9 cellular contexts compared by ENCODE assay signal in the genomic region with DNA sequence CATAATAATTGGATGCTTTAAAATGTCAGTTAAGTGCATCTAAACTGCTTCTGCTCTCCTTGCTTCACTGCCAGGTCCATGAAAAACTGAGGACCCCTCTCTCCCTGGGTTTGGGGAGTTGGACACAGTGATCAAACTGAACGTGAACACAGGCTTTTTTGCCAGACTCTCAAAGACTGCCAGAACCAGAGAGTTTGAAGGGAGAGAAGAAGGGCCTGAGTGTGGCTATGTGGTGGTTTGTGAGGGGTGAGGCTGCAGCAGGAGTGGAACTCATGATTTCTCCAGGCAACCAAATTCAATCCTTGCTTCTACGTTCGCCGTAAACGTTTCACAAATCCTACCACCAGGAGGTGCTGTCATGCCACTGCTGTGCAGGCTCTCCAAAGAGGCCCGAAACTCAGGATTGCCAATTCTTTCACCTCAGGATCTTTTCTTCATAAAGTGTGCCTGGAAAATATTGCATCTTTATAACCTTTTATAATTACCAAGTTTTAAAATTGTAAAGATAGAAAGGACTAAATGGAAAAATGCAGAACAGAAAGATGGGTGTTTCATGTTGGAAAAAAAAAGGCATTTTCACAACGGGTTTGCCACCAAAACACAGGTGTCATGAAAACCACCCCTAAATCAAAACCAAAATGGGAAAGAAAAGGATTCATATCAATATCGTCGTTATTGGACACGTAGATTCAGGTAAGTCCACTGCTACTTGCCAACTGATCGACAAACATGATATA. TPM values are rescaled to one million over a fixed set of nuclear protein-coding genes. Genes with fewer than 3 reads are reported as not detected.
DNase-seq lines count a peak whose midpoint lies in the region; TF ChIP-seq lines count a peak whose summit lies in the region.
"Had no signal": no experiment of that assay in that cellular context is flagged by ENCODE, and none has a peak within 500 bp of the region (broad histone marks: within the 10 kb centered on the region; RNA-seq: fewer than 3 reads in every experiment).

No MANE protein-coding gene starts in this region.

- TF ChIP-seq RAD21 in liver (IDR thresholded peaks at IDR 0.05) = peak; percentile 72 to 82

- no peak for TF ChIP-seq POLR2A in suprapubic skin (IDR thresholded peaks at IDR 0.05)

- DNase-seq in NCI-H2029 (lab: John Stamatoyannopoulos, UW) = peak; percentile 16
- DNase-seq in NCI-H2029 treated with DMSO at 0.1 percent for 48 hours (lab: John Stamatoyannopoulos, UW) = no peak
- no peak for DNase-seq in RWPE1 (ENCODE audit: low spot score)
- peak; percentile 65 for DNase-seq in colonic mucosa
- DNase-seq in suprapubic skin (ENCODE audit: low spot score in 2 of 2) = no peak
- DNase-seq in middle frontal gyrus (ENCODE audit: extremely low spot score, low spot score) = no peak

- intact Hi-C loops in colonic mucosa (cut with DNase I) = no loop called here

- H3K9ac ChIP-seq in HUES48 (ENCODE audit: low read depth, low read length) (no peak overlapping the region), colonic mucosa (ENCODE audit: low read depth in 2 of 2, low read length in 2 of 2) (no peak overlapping the region), liver (ENCODE audit: low read depth in 1 of 2, low read length in 2 of 2) (no peak overlapping the region)

- POLR2A ChIA-PET in RWPE1 (lab: Yijun Ruan, JAX; ENCODE audit: low non-redundant PET) = no interaction called here

- H3K36me3 ChIP-seq in HUES48 (ENCODE audit: control insufficient read depth, insufficient read depth, low read length) (no peaks in the 10 kb centered on the region), colonic mucosa (no peaks in the 10 kb centered on the region), liver (ENCODE audit: control insufficient read depth in 4 of 4, insufficient read depth in 3 of 4, low read depth in 1 of 4, low read length in 3 of 4) (peaks cover 2 to 58% (median 53%) of the 10 kb centered on the region in 4 donors), suprapubic skin (no peaks in the 10 kb centered on the region)

- TF ChIP-seq CTCF in RWPE1 (conservative IDR thresholded peaks at IDR 0.05; ENCODE audit: low read depth) = peak; percentile 42
- peak; percentile 70 for TF ChIP-seq CTCF in colonic mucosa (IDR thresholded peaks at IDR 0.05)
- peak; percentile 51 for TF ChIP-seq CTCF in liver (IDR thresholded peaks at IDR 0.05; ENCODE audit: low read depth, low read length, missing input control)
- peak; percentile 48 to 66 for TF ChIP-seq CTCF in suprapubic skin (IDR thresholded peaks at IDR 0.05)

- CTCF ChIA-PET in RWPE1 (lab: Yijun Ruan, JAX) = interaction anchor here (0.8 to 0.9 kb wide), 2 partner anchors 9 to 142 kb away, joined by 3 read pairs; no protein-coding TSS in a partner anchor

- WGBS in liver = 69% methylated on average over 11 of the region's 11 CpGs
- WGBS in suprapubic skin = 39% methylated on average over 11 of the region's 11 CpGs

- H3K27ac ChIP-seq in HUES48 (ENCODE audit: low read depth, low read length) = peak overlapping the region; percentile 26
- no peak overlapping the region for H3K27ac ChIP-seq in RWPE1
- no peak overlapping the region for H3K27ac ChIP-seq in colonic mucosa
- no peak overlapping the region for H3K27ac ChIP-seq in liver (ENCODE audit: low read depth in 1 of 2, low read length in 2 of 2)
- no peak overlapping the region for H3K27ac ChIP-seq in suprapubic skin

- no peak overlapping the region for H3K4me3 ChIP-seq in HUES48 (ENCODE audit: low read depth, low read length)
- no peak overlapping the region for H3K4me3 ChIP-seq in colonic mucosa
- no peak overlapping the region for H3K4me3 ChIP-seq in liver (ENCODE audit: low read depth in 1 of 3, low read length in 3 of 3)
- no peak overlapping the region for H3K4me3 ChIP-seq in suprapubic skin

- no peaks in the 10 kb centered on the region for H3K27me3 ChIP-seq in HUES48 (ENCODE audit: control insufficient read depth, insufficient read depth, low read length)
- no peaks in the 10 kb centered on the region for H3K27me3 ChIP-seq in colonic mucosa
- H3K27me3 ChIP-seq in liver (ENCODE audit: control insufficient read depth in 4 of 4, insufficient read depth in 4 of 4, low read length in 3 of 4) = no peaks in the 10 kb centered on the region
- H3K27me3 ChIP-seq in suprapubic skin = no peaks in the 10 kb centered on the region

- H3K9me3 ChIP-seq in HUES48 (ENCODE audit: control insufficient read depth, insufficient read depth, low read length) = no peaks in the 10 kb centered on the region
- no peaks in the 10 kb centered on the region for H3K9me3 ChIP-seq in colonic mucosa
- H3K9me3 ChIP-seq in liver (ENCODE audit: control insufficient read depth in 4 of 4, low read length in 3 of 4) = no peaks in the 10 kb centered on the region
- no peaks in the 10 kb centered on the region for H3K9me3 ChIP-seq in suprapubic skin

- H3K4me1 ChIP-seq in HUES48 (ENCODE audit: control insufficient read depth, insufficient read depth, low read length) (peaks cover 4% of the 10 kb centered on the region; the same call in 1 of the 2 replicates), colonic mucosa (no peaks in the 10 kb centered on the region), liver (ENCODE audit: control insufficient read depth in 4 of 4, insufficient read depth in 4 of 4, low read length in 3 of 4) (peaks cover 0 to 3% (median 0%) of the 10 kb centered on the region in 4 donors), suprapubic skin (peaks cover 3% of the 10 kb centered on the region)

- TF ChIP-seq EP300 in suprapubic skin (IDR thresholded peaks at IDR 0.05) = no peak

TF ChIP-seq in liver, 16 proteins besides CTCF, POLR2A, EP300 and RAD21:
- TF ChIP-seq MAX (IDR thresholded peaks at IDR 0.05) (no peak), YY1 (IDR thresholded peaks at IDR 0.05) (no peak), HNF4A (conservative IDR thresholded peaks at IDR 0.05) (no peak)

RNA-seq across cellular contexts. Expression of gene TM4SF4, which starts 19.7 kb away (rescaled TPM):
- 1 to 10 TPM; 1.1 to 4.5 TPM for total RNA-seq in colonic mucosa
- 100 to 1,000 TPM; 184 to 230 TPM for total RNA-seq in liver
- 100 to 1,000 TPM; 201 to 215 TPM for polyA plus RNA-seq in liver
- under 1 TPM in 1 of 4 donors, not detected in 3; 0.32 TPM for total RNA-seq in suprapubic skin
- total RNA-seq: CD4-positive, alpha-beta T cell had no signal

Comparison
In these comparisons a context has a peak if more than half of its experiments do, and no peak if none do; other contexts are left out.
1. DNase-seq: peak in NCI-H2029 (single experiment) and colonic mucosa (single experiment); none in NCI-H2029 treated with DMSO at 0.1 percent for 48 hours (single experiment), RWPE1 (single experiment), suprapubic skin (0 of 2) and middle frontal gyrus (single experiment).
2. RNA of gene TM4SF4, which starts 19.7 kb away (total RNA-seq): 184 to 230 TPM in liver; 1.1 to 4.5 TPM in colonic mucosa and 0.32 TPM in suprapubic skin; every median in the first group is over 10 times any median in the second.
3. Peak in every context shown above with its lines, with median percentiles within 50 percentile points of each other: CTCF ChIP-seq.